In the genomic region with DNA sequence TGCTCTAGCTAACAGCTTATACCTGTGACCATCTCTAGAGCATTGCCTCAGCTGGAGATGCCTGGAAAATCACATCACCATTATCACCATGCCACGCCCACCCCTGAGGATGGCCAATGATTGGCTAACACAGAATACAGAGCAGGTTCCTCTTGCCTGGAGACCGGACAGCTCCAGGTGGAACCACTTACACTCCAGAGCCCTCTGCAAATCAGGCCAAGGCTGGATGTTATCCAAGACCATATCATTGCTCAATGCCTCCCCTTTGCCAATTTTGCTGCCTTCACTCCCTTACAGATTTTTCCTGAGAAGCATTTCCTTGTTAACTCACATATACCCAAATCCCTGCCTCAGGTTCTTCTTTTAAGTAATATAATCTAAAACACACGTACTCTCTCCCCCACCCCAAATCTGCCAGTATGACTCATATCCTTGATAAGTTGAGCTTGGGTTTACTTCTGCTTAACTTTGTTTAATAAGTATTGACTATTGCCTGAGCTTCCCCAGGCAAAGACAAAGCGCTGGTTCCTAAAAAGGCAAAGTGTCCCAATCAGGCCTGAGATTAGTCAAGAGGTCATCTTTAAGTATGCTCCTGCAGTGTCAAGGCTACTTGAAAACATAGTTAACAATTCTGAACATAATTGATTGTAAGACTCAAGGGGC, we compare ENCODE assay signal across 1 cellular context.
TF ChIP-seq lines count a peak whose summit lies in the region.

No MANE protein-coding gene starts in this region.

TF ChIP-seq in SK-N-SH, 30 proteins besides CTCF, POLR2A, EP300 and RAD21 (continued from another document):
- TF ChIP-seq USF1 (IDR thresholded peaks at IDR 0.05; ENCODE audit: borderline replicate concordance, low read depth) (no peak), TAF1 (IDR thresholded peaks at IDR 0.05; ENCODE audit: borderline replicate concordance, low read depth, low read length) (no peak), FOXM1 (IDR thresholded peaks at IDR 0.05; ENCODE audit: low read depth) (no peak), GABPA (IDR thresholded peaks at IDR 0.05; ENCODE audit: low read depth) (no peak), MXI1 (IDR thresholded peaks at IDR 0.05; ENCODE audit: low read depth, low read length) (no peak), GATA2 (CRISPR knock-in tag; IDR thresholded peaks at IDR 0.05) (no peak), NRF1 (IDR thresholded peaks at IDR 0.05; ENCODE audit: low read depth, low read length) (no peak), EZH2phosphoT487 (IDR thresholded peaks at IDR 0.05; ENCODE audit: borderline replicate concordance, low read depth) (no peak), POLR2AphosphoS5 (IDR thresholded peaks at IDR 0.05; ENCODE audit: low read depth, low read length) (no peak), JUND (IDR thresholded peaks at IDR 0.05) (no peak), RCOR1 (IDR thresholded peaks at IDR 0.05; ENCODE audit: low read length) (no peak), YY1 (IDR thresholded peaks at IDR 0.05; ENCODE audit: low read depth) (no peak), TCF12 (IDR thresholded peaks at IDR 0.05) (peak; percentile 82), ELF1 (IDR thresholded peaks at IDR 0.05) (no peak)
- TF ChIP-seq, protein P1, sequence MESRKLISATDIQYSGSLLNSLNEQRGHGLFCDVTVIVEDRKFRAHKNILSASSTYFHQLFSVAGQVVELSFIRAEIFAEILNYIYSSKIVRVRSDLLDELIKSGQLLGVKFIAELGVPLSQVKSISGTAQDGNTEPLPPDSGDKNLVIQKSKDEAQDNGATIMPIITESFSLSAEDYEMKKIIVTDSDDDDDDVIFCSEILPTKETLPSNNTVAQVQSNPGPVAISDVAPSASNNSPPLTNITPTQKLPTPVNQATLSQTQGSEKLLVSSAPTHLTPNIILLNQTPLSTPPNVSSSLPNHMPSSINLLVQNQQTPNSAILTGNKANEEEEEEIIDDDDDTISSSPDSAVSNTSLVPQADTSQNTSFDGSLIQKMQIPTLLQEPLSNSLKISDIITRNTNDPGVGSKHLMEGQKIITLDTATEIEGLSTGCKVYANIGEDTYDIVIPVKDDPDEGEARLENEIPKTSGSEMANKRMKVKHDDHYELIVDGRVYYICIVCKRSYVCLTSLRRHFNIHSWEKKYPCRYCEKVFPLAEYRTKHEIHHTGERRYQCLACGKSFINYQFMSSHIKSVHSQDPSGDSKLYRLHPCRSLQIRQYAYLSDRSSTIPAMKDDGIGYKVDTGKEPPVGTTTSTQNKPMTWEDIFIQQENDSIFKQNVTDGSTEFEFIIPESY (IDR thresholded peaks at IDR 0.05; ENCODE audit: borderline replicate concordance, low read depth), result no peak
- TF ChIP-seq, protein P2, sequence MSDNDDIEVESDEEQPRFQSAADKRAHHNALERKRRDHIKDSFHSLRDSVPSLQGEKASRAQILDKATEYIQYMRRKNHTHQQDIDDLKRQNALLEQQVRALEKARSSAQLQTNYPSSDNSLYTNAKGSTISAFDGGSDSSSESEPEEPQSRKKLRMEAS (IDR thresholded peaks at IDR 0.05; ENCODE audit: low read depth), result no peak
- TF ChIP-seq, protein P3, sequence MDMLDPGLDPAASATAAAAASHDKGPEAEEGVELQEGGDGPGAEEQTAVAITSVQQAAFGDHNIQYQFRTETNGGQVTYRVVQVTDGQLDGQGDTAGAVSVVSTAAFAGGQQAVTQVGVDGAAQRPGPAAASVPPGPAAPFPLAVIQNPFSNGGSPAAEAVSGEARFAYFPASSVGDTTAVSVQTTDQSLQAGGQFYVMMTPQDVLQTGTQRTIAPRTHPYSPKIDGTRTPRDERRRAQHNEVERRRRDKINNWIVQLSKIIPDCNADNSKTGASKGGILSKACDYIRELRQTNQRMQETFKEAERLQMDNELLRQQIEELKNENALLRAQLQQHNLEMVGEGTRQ (IDR thresholded peaks at IDR 0.05; ENCODE audit: borderline replicate concordance, low read depth, low read length), result no peak
- TF ChIP-seq, protein P4, sequence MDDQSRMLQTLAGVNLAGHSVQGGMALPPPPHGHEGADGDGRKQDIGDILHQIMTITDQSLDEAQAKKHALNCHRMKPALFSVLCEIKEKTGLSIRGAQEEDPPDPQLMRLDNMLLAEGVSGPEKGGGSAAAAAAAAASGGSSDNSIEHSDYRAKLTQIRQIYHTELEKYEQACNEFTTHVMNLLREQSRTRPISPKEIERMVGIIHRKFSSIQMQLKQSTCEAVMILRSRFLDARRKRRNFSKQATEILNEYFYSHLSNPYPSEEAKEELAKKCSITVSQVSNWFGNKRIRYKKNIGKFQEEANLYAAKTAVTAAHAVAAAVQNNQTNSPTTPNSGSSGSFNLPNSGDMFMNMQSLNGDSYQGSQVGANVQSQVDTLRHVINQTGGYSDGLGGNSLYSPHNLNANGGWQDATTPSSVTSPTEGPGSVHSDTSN (IDR thresholded peaks at IDR 0.05), result peak; percentile 33; the same call in 1 of the 2 replicates
- TF ChIP-seq, protein P5, sequence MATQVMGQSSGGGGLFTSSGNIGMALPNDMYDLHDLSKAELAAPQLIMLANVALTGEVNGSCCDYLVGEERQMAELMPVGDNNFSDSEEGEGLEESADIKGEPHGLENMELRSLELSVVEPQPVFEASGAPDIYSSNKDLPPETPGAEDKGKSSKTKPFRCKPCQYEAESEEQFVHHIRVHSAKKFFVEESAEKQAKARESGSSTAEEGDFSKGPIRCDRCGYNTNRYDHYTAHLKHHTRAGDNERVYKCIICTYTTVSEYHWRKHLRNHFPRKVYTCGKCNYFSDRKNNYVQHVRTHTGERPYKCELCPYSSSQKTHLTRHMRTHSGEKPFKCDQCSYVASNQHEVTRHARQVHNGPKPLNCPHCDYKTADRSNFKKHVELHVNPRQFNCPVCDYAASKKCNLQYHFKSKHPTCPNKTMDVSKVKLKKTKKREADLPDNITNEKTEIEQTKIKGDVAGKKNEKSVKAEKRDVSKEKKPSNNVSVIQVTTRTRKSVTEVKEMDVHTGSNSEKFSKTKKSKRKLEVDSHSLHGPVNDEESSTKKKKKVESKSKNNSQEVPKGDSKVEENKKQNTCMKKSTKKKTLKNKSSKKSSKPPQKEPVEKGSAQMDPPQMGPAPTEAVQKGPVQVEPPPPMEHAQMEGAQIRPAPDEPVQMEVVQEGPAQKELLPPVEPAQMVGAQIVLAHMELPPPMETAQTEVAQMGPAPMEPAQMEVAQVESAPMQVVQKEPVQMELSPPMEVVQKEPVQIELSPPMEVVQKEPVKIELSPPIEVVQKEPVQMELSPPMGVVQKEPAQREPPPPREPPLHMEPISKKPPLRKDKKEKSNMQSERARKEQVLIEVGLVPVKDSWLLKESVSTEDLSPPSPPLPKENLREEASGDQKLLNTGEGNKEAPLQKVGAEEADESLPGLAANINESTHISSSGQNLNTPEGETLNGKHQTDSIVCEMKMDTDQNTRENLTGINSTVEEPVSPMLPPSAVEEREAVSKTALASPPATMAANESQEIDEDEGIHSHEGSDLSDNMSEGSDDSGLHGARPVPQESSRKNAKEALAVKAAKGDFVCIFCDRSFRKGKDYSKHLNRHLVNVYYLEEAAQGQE (IDR thresholded peaks at IDR 0.05; ENCODE audit: low read depth, low read length), result peak; percentile 30; the same call in 1 of the 2 replicates
